ENCODE assay signal across 8 cellular contexts in genomic region chr7:1531979-1532455, GRCh38. TPM values are rescaled to one million over a fixed set of nuclear protein-coding genes. Genes with fewer than 3 reads are reported as not detected.
A peak's percentile ranks its signal among the peaks of the same experiment; 100 is the strongest.
DNase-seq lines count a peak whose midpoint lies in the region; ATAC-seq and TF ChIP-seq lines count a peak whose summit lies in the region.

No MANE protein-coding gene starts in this region.

- H3K36me3 ChIP-seq in KOPT-K1 (ENCODE audit: insufficient read depth, low read length), result peaks cover 48% of the 10 kb centered on the region

- peak overlapping the region; percentile 96 for H3K27ac Mint-ChIP-seq in central memory CD8-positive, alpha-beta T cell (ENCODE audit: low read depth)
- H3K27ac Mint-ChIP-seq in naive thymus-derived CD8-positive, alpha-beta T cell, result peak overlapping the region; percentile 91 to 98 (median 97)

- H3K4me3 Mint-ChIP-seq in central memory CD8-positive, alpha-beta T cell, result peak overlapping the region; percentile 86
- peak overlapping the region; percentile 86 to 94 (median 91) for H3K4me3 Mint-ChIP-seq in naive thymus-derived CD8-positive, alpha-beta T cell

- peak overlapping the region; percentile 75 for H3K27ac ChIP-seq in KOPT-K1 (ENCODE audit: low read depth, low read length, poor library complexity, severe bottlenecking)

- TF ChIP-seq CTCF in AG04449 (IDR thresholded peaks at IDR 0.05; ENCODE audit: insufficient read depth, low read length, missing control alignments), result no peak

- DNase-seq in AG04449 (ENCODE audit: low read depth, low spot score) (no peak), ureter (ENCODE audit: low spot score) (no peak), RKO (ENCODE audit: low spot score) (no peak), globus pallidus (ENCODE audit: low spot score) (no peak)
- DNase-seq in central memory CD8-positive, alpha-beta T cell (ENCODE audit: low spot score in 2 of 2), result no peak
- DNase-seq in naive thymus-derived CD8-positive, alpha-beta T cell, result peak in 3 of 10 donors; percentile 16 to 35 (median 34)

- peaks cover 16% of the 10 kb centered on the region for H3K36me3 Mint-ChIP-seq in central memory CD8-positive, alpha-beta T cell (ENCODE audit: insufficient read depth)
- peaks cover 0 to 14% (median 0%) of the 10 kb centered on the region in 3 donors for H3K36me3 Mint-ChIP-seq in naive thymus-derived CD8-positive, alpha-beta T cell

- H3K9me3 Mint-ChIP-seq in central memory CD8-positive, alpha-beta T cell, result no peaks in the 10 kb centered on the region
- H3K9me3 Mint-ChIP-seq in naive thymus-derived CD8-positive, alpha-beta T cell, result no peaks in the 10 kb centered on the region

- ATAC-seq in central memory CD8-positive, alpha-beta T cell (replicated peaks; ENCODE audit: extremely low read depth, poor library complexity, severe bottlenecking), result peak; percentile 24
- peak; percentile 11 to 12 for ATAC-seq in naive thymus-derived CD8-positive, alpha-beta T cell
- no peak for ATAC-seq in GM21717 (IDR thresholded peaks at IDR 0.05; ENCODE audit: unreplicated experiment)

- H3K9me3 ChIP-seq in KOPT-K1 (ENCODE audit: insufficient read depth, low read length, poor library complexity, severe bottlenecking), result no peaks in the 10 kb centered on the region

- H3K4me1 Mint-ChIP-seq in central memory CD8-positive, alpha-beta T cell, result peaks cover 23% of the 10 kb centered on the region
- peaks cover 17 to 42% (median 34%) of the 10 kb centered on the region in 4 donors for H3K4me1 Mint-ChIP-seq in naive thymus-derived CD8-positive, alpha-beta T cell

- peak overlapping the region; percentile 67 for H3K4me3 ChIP-seq in AG04449 (ENCODE audit: low read depth, low read length)

- CTCF ChIA-PET in AG04449 (lab: Yijun Ruan, JAX), result interaction anchor here (2.1 kb wide), 1 partner anchor 23 kb away, joined by 5 read pairs; no protein-coding TSS in a partner anchor

- POLR2A ChIA-PET in AG04449 (lab: Yijun Ruan, JAX), result no interaction called here
- POLR2A ChIA-PET in naive thymus-derived CD8-positive, alpha-beta T cell (lab: Charles Lee), result interaction anchor here (1.1 to 4.3 kb wide), 6 partner anchors 12 to 568 kb away, joined by 3 to 29 read pairs (median 8); partner anchors contain the start of genes INTS1, PSMG3 and TMEM184A

- peaks cover 2% of the 10 kb centered on the region for H3K27me3 Mint-ChIP-seq in central memory CD8-positive, alpha-beta T cell
- no peaks in the 10 kb centered on the region for H3K27me3 Mint-ChIP-seq in naive thymus-derived CD8-positive, alpha-beta T cell

RNA-seq across cellular contexts. Expression of gene MAFK, which starts 1.5 kb away (rescaled TPM):
- total RNA-seq in naive thymus-derived CD8-positive, alpha-beta T cell, result 10 to 100 TPM; 55.1 to 56.1 TPM
- polyA plus RNA-seq in naive thymus-derived CD8-positive, alpha-beta T cell, result under 1 TPM; 0.33 to 0.56 (median 0.46) TPM
- total RNA-seq in ureter, result 34.6 TPM

RNA-seq across cellular contexts. Expression of gene TMEM184A, which starts 24.0 kb away (rescaled TPM):
- not detected for total RNA-seq in naive thymus-derived CD8-positive, alpha-beta T cell
- under 1 TPM in 1 of 3 donors, not detected in 2; 0.04 TPM for polyA plus RNA-seq in naive thymus-derived CD8-positive, alpha-beta T cell
- total RNA-seq in ureter, result 142 TPM

RNA-seq across cellular contexts. Expression of gene INTS1, which starts 27.8 kb away (rescaled TPM):
- total RNA-seq in naive thymus-derived CD8-positive, alpha-beta T cell, result 100 to 1,000 TPM; 129 to 136 TPM
- 10 to 100 TPM in 2 of 3 donors, 1 to 10 TPM in 1; 9.1 to 24.6 (median 18.5) TPM for polyA plus RNA-seq in naive thymus-derived CD8-positive, alpha-beta T cell
- 97.5 TPM for total RNA-seq in ureter

RNA-seq across cellular contexts. Expression of gene PSMG3, which starts 37.8 kb away (rescaled TPM):
- total RNA-seq in naive thymus-derived CD8-positive, alpha-beta T cell, result 10 to 100 TPM; 24.3 to 26.1 TPM
- polyA plus RNA-seq in naive thymus-derived CD8-positive, alpha-beta T cell, result 10 to 100 TPM; 43.5 to 45.8 (median 45.4) TPM
- 32.0 TPM for total RNA-seq in ureter

Comparison
In these comparisons a context has a peak if more than half of its experiments do, and no peak if none do; other contexts are left out.
1. RNA of gene TMEM184A, which starts 24.0 kb away (total RNA-seq): 142 TPM in ureter (single experiment); not detected in naive thymus-derived CD8-positive, alpha-beta T cell; every median in the first group is over 100 times any median in the second.